10 cellular contexts compared by ENCODE assay signal in genomic region chr20:14775778-14776177, GRCh38.
A peak's percentile ranks its signal among the peaks of the same experiment; 100 is the strongest.
DNase-seq lines count a peak whose midpoint lies in the region; ATAC-seq, FAIRE-seq and TF ChIP-seq lines count a peak whose summit lies in the region.
"Had no signal": no experiment of that assay in that cellular context is flagged by ENCODE, and none has a peak within 500 bp of the region (broad histone marks: within the 10 kb centered on the region; RNA-seq: fewer than 3 reads in every experiment).

No MANE protein-coding gene starts in this region.

- TF ChIP-seq POLR2A in HepG2 (IDR thresholded peaks at IDR 0.05; ENCODE audit: insufficient read depth in 1 of 2, low read depth in 2 of 2, low read length in 2 of 2) = no peak

- H3K4me3 ChIP-seq in heart right ventricle (no peak overlapping the region), astrocyte of the cerebellum (ENCODE audit: low read depth, low read length) (no peak overlapping the region), HepG2 (replicated peaks in 1 of 3; ENCODE audit: insufficient read depth in 1 of 3, low read depth in 2 of 3, low read length in 3 of 3) (no peak overlapping the region)
- H3K4me3 ChIP-seq: SJSA1 had no signal

- H3K27me3 ChIP-seq in heart right ventricle = no peaks in the 10 kb centered on the region
- H3K27me3 ChIP-seq in HepG2 (ENCODE audit: control insufficient read depth in 1 of 2, insufficient read depth in 2 of 2, low read length in 2 of 2) = no peaks in the 10 kb centered on the region
- H3K27me3 ChIP-seq: SJSA1 had no signal

- no peak for TF ChIP-seq CTCF in heart right ventricle (IDR thresholded peaks at IDR 0.05)
- no peak for TF ChIP-seq CTCF in astrocyte of the cerebellum (IDR thresholded peaks at IDR 0.05; ENCODE audit: low read depth, low read length, missing control alignments)
- no peak for TF ChIP-seq CTCF in HepG2 (CRISPR knock-in tag; IDR thresholded peaks at IDR 0.05)

- no peak overlapping the region for H3K27ac Mint-ChIP-seq in T-helper 17 cell

- no peaks in the 10 kb centered on the region for H4K20me1 ChIP-seq in HepG2 (ENCODE audit: insufficient read depth, low read length)

- H3K4me1 Mint-ChIP-seq in T-helper 17 cell = no peaks in the 10 kb centered on the region

- intact Hi-C loops in left cardiac atrium (cut with DNase I) (no loop called here), heart right ventricle (cut with DNase I) (no loop called here), HepG2 (cut with micrococcal nuclease; ENCODE audit: unreplicated experiment) (no loop called here)

- POLR2A ChIA-PET in HepG2 (lab: Yijun Ruan, JAX) = no interaction called here

- peak in 1 of 2 donors; percentile 25 for ATAC-seq in left cardiac atrium
- ATAC-seq in heart right ventricle = no peak
- peak; percentile 31; the same call in 1 of the 3 replicates for ATAC-seq in HepG2
- no peak for ATAC-seq in T-helper 17 cell
- no peak for ATAC-seq in GM21390 (IDR thresholded peaks at IDR 0.05; ENCODE audit: unreplicated experiment)

- in situ Hi-C loops in astrocyte of the cerebellum (cut with HindIII; ENCODE audit: low sequenced_read_pairs) = no loop called here
- in situ Hi-C loops in HepG2 (cut with HindIII; ENCODE audit: extremely low pct_ligation_motif_present, low pct_unique_long_range_greater_than_20kb) = no loop called here

- H3K4me1 ChIP-seq in heart right ventricle = no peaks in the 10 kb centered on the region
- no peaks in the 10 kb centered on the region for H3K4me1 ChIP-seq in HepG2 (ENCODE audit: insufficient read depth, low read length)
- H3K4me1 ChIP-seq: SJSA1 had no signal

- no peak overlapping the region for H3K4me2 ChIP-seq in HepG2 (ENCODE audit: low read depth, low read length)

- H3K36me3 ChIP-seq in heart right ventricle (no peaks in the 10 kb centered on the region), HepG2 (replicated peaks in 1 of 2; ENCODE audit: control insufficient read depth in 1 of 2, insufficient read depth in 2 of 2, low read length in 2 of 2) (no peaks in the 10 kb centered on the region)
- H3K36me3 ChIP-seq: SJSA1 had no signal

- BruUV-seq in HepG2 (replicated peaks; lab: Mats Ljungman, UMichigan) = no TSS peak

- no peak overlapping the region for H3K9ac ChIP-seq in HepG2 (ENCODE audit: insufficient read depth, low read depth, low read length)

- no peak overlapping the region for H2AFZ ChIP-seq in HepG2 (ENCODE audit: low read length)

- no peaks in the 10 kb centered on the region for H3K36me3 Mint-ChIP-seq in T-helper 17 cell (ENCODE audit: low read depth)

- peak; percentile 27 for DNase-seq in left cardiac atrium
- DNase-seq in heart right ventricle = no peak
- DNase-seq in astrocyte of the cerebellum (ENCODE audit: low read depth) = peak; percentile 19
- peak; percentile 64 for DNase-seq in HepG2 (ENCODE audit: low spot score)
- no peak for DNase-seq in NCI-H2107 treated with DMSO at 0.1 percent for 48 hours (lab: John Stamatoyannopoulos, UW; ENCODE audit: unreplicated experiment)
- no peak for DNase-seq in T-helper 17 cell
- no peak for DNase-seq in SKM-1 treated with dmso at 0.1 percent for 144 hours (lab: John Stamatoyannopoulos, UW; ENCODE audit: unreplicated experiment)
- DNase-seq: ACHN had no signal

- TF ChIP-seq RAD21 in HepG2 (CRISPR knock-in tag; IDR thresholded peaks at IDR 0.05) = no peak

- H3K27ac ChIP-seq in heart right ventricle (no peak overlapping the region), HepG2 (ENCODE audit: extremely low read length, insufficient read depth, low read length) (no peak overlapping the region)
- H3K27ac ChIP-seq: SJSA1 had no signal

- TF ChIP-seq EP300 in HepG2 (IDR thresholded peaks at IDR 0.05; ENCODE audit: low read depth in 2 of 2, low read length in 2 of 2) (no peak), HepG2 (CRISPR knock-in tag; IDR thresholded peaks at IDR 0.05; ENCODE audit: borderline replicate concordance) (no peak)

- H3K4me3 Mint-ChIP-seq in T-helper 17 cell = no peak overlapping the region

- H3K9me3 ChIP-seq in heart right ventricle (peaks cover 0 to 7% (median 0%) of the 10 kb centered on the region in 11 donors), HepG2 (ENCODE audit: low read length) (no peaks in the 10 kb centered on the region), T-helper 17 cell (ENCODE audit: control insufficient read depth, low read length, poor library complexity, severe bottlenecking) (no peaks in the 10 kb centered on the region)
- H3K9me3 ChIP-seq: SJSA1 had no signal

- 55 to 58% methylated on average over 2 of the region's 2 CpGs for WGBS in heart right ventricle, 2 donors
- WGBS in HepG2 (ENCODE audit: low lambda C conversion rate) = 7% methylated on average over 2 of the region's 2 CpGs

- no peaks in the 10 kb centered on the region for H3K27me3 Mint-ChIP-seq in T-helper 17 cell

- H3K79me2 ChIP-seq in HepG2 (ENCODE audit: insufficient read depth, low read length) = no peaks in the 10 kb centered on the region

- CTCF ChIA-PET in HepG2 (lab: Yijun Ruan, JAX; ENCODE audit: low intra/inter-chr PET ratio, low total read pairs) = no interaction called here

- no peak for FAIRE-seq in HepG2 (lab: Jason Lieb, UNC)

TF ChIP-seq in HepG2, 621 proteins besides CTCF, POLR2A, EP300 and RAD21:
- TF ChIP-seq RXRB (CRISPR knock-in tag; IDR thresholded peaks at IDR 0.05; ENCODE audit: borderline replicate concordance) (0 out of 2 replicates have a peak, but pooled peaks have one; percentile 42), FOSL2 (CRISPR knock-in tag; IDR thresholded peaks at IDR 0.05) (peak; percentile 45), ZNF776 (CRISPR knock-in tag; IDR thresholded peaks at IDR 0.05) (no peak), KDM5B (CRISPR knock-in tag; IDR thresholded peaks at IDR 0.05; ENCODE audit: borderline replicate concordance) (no peak), THRA (CRISPR knock-in tag; IDR thresholded peaks at IDR 0.05; ENCODE audit: borderline replicate concordance) (peak; percentile 69; the same call in 1 of the 2 replicates), RARA (CRISPR knock-in tag; IDR thresholded peaks at IDR 0.05) (0 out of 2 replicates have a peak, but pooled peaks have one; percentile 34), ZNF7 (CRISPR knock-in tag; IDR thresholded peaks at IDR 0.05) (peak; percentile 24; the same call in 1 of the 2 replicates)
TF ChIP-seq in HepG2: peak in this region for 5.

Comparison
In these comparisons a context has a peak if more than half of its experiments do, and no peak if none do; other contexts are left out.
1. DNase-seq: peak in left cardiac atrium (single experiment), astrocyte of the cerebellum (single experiment) and HepG2 (single experiment); none in heart right ventricle (0 of 2), NCI-H2107 treated with DMSO at 0.1 percent for 48 hours (single experiment), T-helper 17 cell (0 of 3) and SKM-1 treated with dmso at 0.1 percent for 144 hours (single experiment).